In genomic region chr6:151958332-151958731, GRCh38 we compare ENCODE assay signal across 15 cellular contexts.
DNase-seq lines count a peak whose midpoint lies in the region; ATAC-seq and TF ChIP-seq lines count a peak whose summit lies in the region.
"Had no signal": no experiment of that assay in that cellular context is flagged by ENCODE, and none has a peak within 500 bp of the region (broad histone marks: within the 10 kb centered on the region; RNA-seq: fewer than 3 reads in every experiment).

No MANE protein-coding gene starts in this region.

- H3K9me3 ChIP-seq in MG63: no peaks in the 10 kb centered on the region
- H3K9me3 ChIP-seq: colonic mucosa had no signal

- H3K9me3 Mint-ChIP-seq in natural killer cell treated with Interleukin-12 subunit alpha and Interleukin-12 subunit beta and Interleukin-15 and Interleukin-18, amount 100 ng/mL, for 72 hours: peaks cover 12% of the 10 kb centered on the region

- peaks cover 21 to 38% of the 10 kb centered on the region in 2 donors for H3K27me3 Mint-ChIP-seq in natural killer cell treated with Interleukin-12 subunit alpha and Interleukin-12 subunit beta and Interleukin-15 and Interleukin-18, amount 100 ng/mL, for 72 hours

- H3K4me3 ChIP-seq in choroid plexus epithelial cell (ENCODE audit: low read depth, low read length): no peak overlapping the region
- no peak overlapping the region for H3K4me3 ChIP-seq in MG63
- H3K4me3 ChIP-seq: colonic mucosa had no signal

- peaks cover 36 to 37% of the 10 kb centered on the region in 2 donors for H3K4me1 Mint-ChIP-seq in natural killer cell treated with Interleukin-12 subunit alpha and Interleukin-12 subunit beta and Interleukin-15 and Interleukin-18, amount 100 ng/mL, for 72 hours (ENCODE audit: low read depth in 2 of 2)

- H3K36me3 Mint-ChIP-seq in natural killer cell treated with Interleukin-12 subunit alpha and Interleukin-12 subunit beta and Interleukin-15 and Interleukin-18, amount 100 ng/mL, for 72 hours: peaks cover 19% of the 10 kb centered on the region
- H3K36me3 Mint-ChIP-seq: natural killer cell had no signal

- H3K27ac Mint-ChIP-seq in natural killer cell treated with Interleukin-12 subunit alpha and Interleukin-12 subunit beta and Interleukin-15 and Interleukin-18, amount 100 ng/mL, for 72 hours: peak overlapping the region; percentile 7 to 16
- H3K27ac Mint-ChIP-seq: natural killer cell had no signal

- peak; percentile 72 to 76 for ATAC-seq in natural killer cell treated with Interleukin-12 subunit alpha and Interleukin-12 subunit beta and Interleukin-15 and Interleukin-18, amount 100 ng/mL, for 72 hours
- no peak for ATAC-seq in HG02623 (IDR thresholded peaks at IDR 0.05; ENCODE audit: unreplicated experiment)
- no peak for ATAC-seq in activated CD4-positive, CD25-positive, alpha-beta regulatory T cell treated with anti-CD3 and anti-CD28 coated beads, Interleukin-2, amount 50 U/mL, for 24 hours
- ATAC-seq: left colon had no signal

- peak overlapping the region; percentile 12 for H3K4me3 Mint-ChIP-seq in natural killer cell treated with Interleukin-12 subunit alpha and Interleukin-12 subunit beta and Interleukin-15 and Interleukin-18, amount 100 ng/mL, for 72 hours
- H3K4me3 Mint-ChIP-seq: natural killer cell had no signal

- H3K27me3 ChIP-seq in MG63: no peaks in the 10 kb centered on the region
- H3K27me3 ChIP-seq: colonic mucosa had no signal

- no peak for TF ChIP-seq CTCF in choroid plexus epithelial cell (conservative IDR thresholded peaks at IDR 0.05; ENCODE audit: low read depth, low read length)

- DNase-seq in GM03348 (ENCODE audit: low spot score): peak; percentile 57
- peak; percentile 81 for DNase-seq in NOMO-1 treated with DMSO at 0.1 percent for 48 hours (lab: John Stamatoyannopoulos, UW; ENCODE audit: unreplicated experiment)
- DNase-seq in choroid plexus epithelial cell (ENCODE audit: low read depth): peak; percentile 67
- no peak for DNase-seq in natural killer cell treated with Interleukin-12 subunit alpha and Interleukin-12 subunit beta and Interleukin-15 and Interleukin-18, amount 100 ng/mL, for 72 hours (ENCODE audit: low spot score)
- no peak for DNase-seq in MG63
- DNase-seq in DMS114 treated with DMSO at 0.1 percent for 48 hours (lab: John Stamatoyannopoulos, UW; ENCODE audit: unreplicated experiment): no peak
- DNase-seq: activated naive CD4-positive, alpha-beta T cell treated with anti-CD3 and anti-CD28 coated beads, Interleukin-2, amount 50 U/mL, for 16 hours; colonic mucosa; COR-L47; left colon; natural killer cell; RPMI8226; small intestine had no signal

- no peaks in the 10 kb centered on the region for H3K36me3 ChIP-seq in MG63
- H3K36me3 ChIP-seq: colonic mucosa had no signal

Comparison
In these comparisons a context has a peak if more than half of its experiments do, and no peak if none do; other contexts are left out.
1. DNase-seq: peak in GM03348 (single experiment), NOMO-1 treated with DMSO at 0.1 percent for 48 hours (single experiment) and choroid plexus epithelial cell (single experiment); none in natural killer cell treated with Interleukin-12 subunit alpha and Interleukin-12 subunit beta and Interleukin-15 and Interleukin-18, amount 100 ng/mL, for 72 hours (single experiment), MG63 (single experiment) and DMS114 treated with DMSO at 0.1 percent for 48 hours (single experiment).
2. ATAC-seq: peak in natural killer cell treated with Interleukin-12 subunit alpha and Interleukin-12 subunit beta and Interleukin-15 and Interleukin-18, amount 100 ng/mL, for 72 hours (2 of 2); none in HG02623 (single experiment) and activated CD4-positive, CD25-positive, alpha-beta regulatory T cell treated with anti-CD3 and anti-CD28 coated beads, Interleukin-2, amount 50 U/mL, for 24 hours (0 of 2).